ENCODE assay signal across 8 cellular contexts in the genomic region with DNA sequence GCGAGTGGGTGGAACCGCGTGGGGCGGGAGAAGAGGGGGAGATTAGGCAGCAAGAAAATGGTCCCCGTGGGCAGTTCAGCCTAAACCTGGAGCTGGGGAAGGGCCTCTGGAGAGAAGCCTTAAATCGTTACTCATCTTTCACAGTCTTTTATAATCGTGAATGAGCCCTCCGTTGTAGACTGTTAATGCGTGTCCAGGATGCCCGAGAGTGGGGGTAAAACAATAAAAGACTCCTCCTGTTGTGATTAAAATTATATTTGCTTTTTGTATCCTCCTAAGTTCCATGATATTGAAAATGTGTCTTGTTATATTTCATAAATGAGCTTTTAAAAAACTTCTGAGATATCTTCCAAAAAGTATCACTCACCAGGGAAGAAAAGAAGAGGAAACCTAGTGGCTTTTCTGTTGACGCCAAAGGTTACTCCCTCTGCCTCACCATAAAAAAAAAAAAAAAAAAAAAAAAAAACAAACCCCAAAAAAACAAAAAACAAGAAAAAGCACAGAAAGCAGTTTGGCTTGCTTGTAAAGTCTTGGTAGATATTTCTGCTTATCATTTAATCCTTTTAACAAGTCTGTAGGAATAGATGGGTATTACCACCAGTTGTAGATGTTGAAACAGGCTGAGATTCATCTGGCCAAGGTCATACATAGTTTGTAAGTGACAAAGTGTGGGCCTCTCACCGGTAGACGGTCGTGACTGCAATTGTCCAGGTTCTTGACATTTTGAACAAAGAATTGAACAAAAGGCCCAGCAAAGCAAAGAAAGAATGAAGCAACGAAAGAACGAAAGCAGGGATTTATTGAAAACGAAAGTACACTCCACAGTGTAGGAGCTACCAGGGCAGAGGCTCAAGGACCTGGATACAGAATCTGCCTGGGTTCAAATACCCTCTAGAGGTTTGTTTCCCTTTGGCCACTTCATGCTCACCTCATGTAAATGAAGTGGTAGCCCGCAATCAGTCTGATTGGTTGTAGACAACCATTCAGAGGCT. TPM values are rescaled to one million over a fixed set of nuclear protein-coding genes. Genes with fewer than 3 reads are reported as not detected.
A peak's percentile ranks its signal among the peaks of the same experiment; 100 is the strongest.
DNase-seq lines count a peak whose midpoint lies in the region; ATAC-seq lines count a peak whose summit lies in the region.

No MANE protein-coding gene starts in this region.

- H3K27me3 ChIP-seq in HUES64 (ENCODE audit: insufficient read depth, low read length) = peaks cover 16% of the 10 kb centered on the region; the same call in 1 of the 2 replicates

- H3K9me3 ChIP-seq in HUES64 (ENCODE audit: insufficient read depth, low read depth, low read length) = peaks cover 7% of the 10 kb centered on the region; the same call in 1 of the 2 replicates

- ATAC-seq in HG02885 (IDR thresholded peaks at IDR 0.05; ENCODE audit: poor library complexity, unreplicated experiment) = no peak

- peak overlapping the region; percentile 86 for H3K9ac ChIP-seq in HUES64 (ENCODE audit: low read depth, low read length)

- H3K4me3 Mint-ChIP-seq in activated naive CD8-positive, alpha-beta T cell treated with anti-CD3 and anti-CD28 coated beads for 36 hours = peak overlapping the region; percentile 92
- peak overlapping the region; percentile 92 for H3K4me3 Mint-ChIP-seq in stimulated activated naive CD8-positive, alpha-beta T cell treated with anti-CD3 and anti-CD28 coated beads, Interleukin-15, Interleukin-2, amounts not matched to agents 100 ng/mL and 50 ng/mL, for 24 hours

- peaks cover 19% of the 10 kb centered on the region for H3K4me1 ChIP-seq in HUES64 (ENCODE audit: insufficient read depth, low read length)

- 48% methylated on average over 13 of the region's 18 CpGs for WGBS in HUES64

- peaks cover 1% of the 10 kb centered on the region for H3K9me3 Mint-ChIP-seq in activated naive CD8-positive, alpha-beta T cell treated with anti-CD3 and anti-CD28 coated beads for 36 hours
- no peaks in the 10 kb centered on the region for H3K9me3 Mint-ChIP-seq in stimulated activated naive CD8-positive, alpha-beta T cell treated with anti-CD3 and anti-CD28 coated beads, Interleukin-15, Interleukin-2, amounts not matched to agents 100 ng/mL and 50 ng/mL, for 24 hours

- H3K4me1 Mint-ChIP-seq in activated naive CD8-positive, alpha-beta T cell treated with anti-CD3 and anti-CD28 coated beads for 36 hours = peaks cover 34% of the 10 kb centered on the region
- H3K4me1 Mint-ChIP-seq in stimulated activated naive CD8-positive, alpha-beta T cell treated with anti-CD3 and anti-CD28 coated beads, Interleukin-15, Interleukin-2, amounts not matched to agents 100 ng/mL and 50 ng/mL, for 24 hours (ENCODE audit: low read depth) = peaks cover 47% of the 10 kb centered on the region

- DNase-seq in NCI-H1436 treated with DMSO at 0.1 percent for 48 hours (lab: John Stamatoyannopoulos, UW) (peak; percentile 27), NCI-H1436 (lab: John Stamatoyannopoulos, UW) (no peak), inferior parietal cortex (ENCODE audit: extremely low spot score) (peak; percentile 27), mesenteric fat pad (ENCODE audit: low spot score) (no peak)
- no peak for DNase-seq in activated naive CD8-positive, alpha-beta T cell treated with anti-CD3 and anti-CD28 coated beads for 36 hours

- no peaks in the 10 kb centered on the region for H3K27me3 Mint-ChIP-seq in activated naive CD8-positive, alpha-beta T cell treated with anti-CD3 and anti-CD28 coated beads for 36 hours
- no peaks in the 10 kb centered on the region for H3K27me3 Mint-ChIP-seq in stimulated activated naive CD8-positive, alpha-beta T cell treated with anti-CD3 and anti-CD28 coated beads, Interleukin-15, Interleukin-2, amounts not matched to agents 100 ng/mL and 50 ng/mL, for 24 hours

- peaks cover 2% of the 10 kb centered on the region for H3K36me3 Mint-ChIP-seq in activated naive CD8-positive, alpha-beta T cell treated with anti-CD3 and anti-CD28 coated beads for 36 hours
- H3K36me3 Mint-ChIP-seq in stimulated activated naive CD8-positive, alpha-beta T cell treated with anti-CD3 and anti-CD28 coated beads, Interleukin-15, Interleukin-2, amounts not matched to agents 100 ng/mL and 50 ng/mL, for 24 hours (ENCODE audit: low read depth) = no peaks in the 10 kb centered on the region

- H3K4me3 ChIP-seq in HUES64 (ENCODE audit: low read length) = peak overlapping the region; percentile 68

- H3K27ac ChIP-seq in HUES64 (ENCODE audit: low read depth, low read length) = peak overlapping the region; percentile 73

- H3K27ac Mint-ChIP-seq in activated naive CD8-positive, alpha-beta T cell treated with anti-CD3 and anti-CD28 coated beads for 36 hours = peak overlapping the region; percentile 99
- H3K27ac Mint-ChIP-seq in stimulated activated naive CD8-positive, alpha-beta T cell treated with anti-CD3 and anti-CD28 coated beads, Interleukin-15, Interleukin-2, amounts not matched to agents 100 ng/mL and 50 ng/mL, for 24 hours = peak overlapping the region; percentile 98

- H3K36me3 ChIP-seq in HUES64 (ENCODE audit: insufficient read depth, low read length) = no peaks in the 10 kb centered on the region

RNA-seq across cellular contexts. Expression of gene ELOVL5, which starts 11.4 kb away (rescaled TPM):
- 116 TPM for polyA plus RNA-seq in HUES64 (2013, experiment 1 of 2)
- polyA plus RNA-seq in HUES64 (2013, experiment 2 of 2) = 138 TPM
- total RNA-seq in activated naive CD8-positive, alpha-beta T cell treated with anti-CD3 and anti-CD28 coated beads for 36 hours = 10 to 100 TPM; 86.2 to 88.3 TPM
- 392 TPM for total RNA-seq in mesenteric fat pad

Comparison
In these comparisons a context has a peak if more than half of its experiments do, and no peak if none do; other contexts are left out.
1. DNase-seq: peak in NCI-H1436 treated with DMSO at 0.1 percent for 48 hours (single experiment) and inferior parietal cortex (single experiment); none in NCI-H1436 (single experiment), activated naive CD8-positive, alpha-beta T cell treated with anti-CD3 and anti-CD28 coated beads for 36 hours (single experiment) and mesenteric fat pad (single experiment).